In genomic region chr1:111989531-111990025, GRCh38 we compare ENCODE assay signal across 8 cellular contexts. TPM values are rescaled to one million over a fixed set of nuclear protein-coding genes. Genes with fewer than 3 reads are reported as not detected.
DNase-seq lines count a peak whose midpoint lies in the region; ATAC-seq and TF ChIP-seq lines count a peak whose summit lies in the region.

TSS of gene KCND3 (minus strand) at chr1:111989668.

- H3K9me3 ChIP-seq in right lobe of liver: no peaks in the 10 kb centered on the region

- CTCF ChIA-PET in GM10248 (lab: Yijun Ruan, JAX): no interaction called here

- DNase-seq in GM10248 (ENCODE audit: extremely low spot score) (peak; percentile 20), NCI-H526 (lab: John Stamatoyannopoulos, UW) (peak; percentile 20 to 83), coronary artery (ENCODE audit: low spot score) (no peak), right lobe of liver (peak; percentile 55 to 64 (median 62))
- peak; percentile 16 to 25 for DNase-seq in stimulated activated naive CD8-positive, alpha-beta T cell treated with anti-CD3 and anti-CD28 coated beads, Interleukin-15, amount 100 ng/mL, for 72 hours

- H3K27ac Mint-ChIP-seq in stimulated activated naive CD8-positive, alpha-beta T cell treated with anti-CD3 and anti-CD28 coated beads, Interleukin-15, amount 100 ng/mL, for 72 hours: no peak within 1 kb of the TSS

- POLR2A ChIA-PET in GM10248 (lab: Yijun Ruan, JAX): no interaction called here

- H3K27me3 ChIP-seq in right lobe of liver: no peaks in the 10 kb centered on the region

- no peaks in the 10 kb centered on the region for H3K9me3 Mint-ChIP-seq in stimulated activated naive CD8-positive, alpha-beta T cell treated with anti-CD3 and anti-CD28 coated beads, Interleukin-15, amount 100 ng/mL, for 72 hours

- peaks cover 12% of the 10 kb centered on the region for H3K4me1 Mint-ChIP-seq in stimulated activated naive CD8-positive, alpha-beta T cell treated with anti-CD3 and anti-CD28 coated beads, Interleukin-15, amount 100 ng/mL, for 72 hours

- H3K36me3 ChIP-seq in right lobe of liver: no peaks in the 10 kb centered on the region

- TF ChIP-seq CTCF in GM10248 (IDR thresholded peaks at IDR 0.05; ENCODE audit: control extremely low read depth, extremely low read depth, low read depth, missing control alignments) (no peak), coronary artery (IDR thresholded peaks at IDR 0.05) (no peak), right lobe of liver (IDR thresholded peaks at IDR 0.05) (no peak)

- no CpG with 5 or more reads among the region's 83 CpGs for WGBS in right lobe of liver (ENCODE audit: insufficient coverage, low coverage, low lambda C conversion rate, missing lambda C conversion rate)

- ATAC-seq in right lobe of liver (peak; percentile 2 to 34 (median 32)), GM18505 (IDR thresholded peaks at IDR 0.05; ENCODE audit: unreplicated experiment) (no peak), HG03159 (IDR thresholded peaks at IDR 0.05; ENCODE audit: unreplicated experiment) (no peak), GM18909 (IDR thresholded peaks at IDR 0.05; ENCODE audit: poor library complexity, unreplicated experiment) (no peak)
- peak; percentile 38 for ATAC-seq in stimulated activated naive CD8-positive, alpha-beta T cell treated with anti-CD3 and anti-CD28 coated beads, Interleukin-15, amount 100 ng/mL, for 72 hours

- peak within 1 kb of the TSS; percentile 86 for H3K4me3 ChIP-seq in coronary artery
- peak within 1 kb of the TSS; percentile 58 to 69 (median 64) for H3K4me3 ChIP-seq in right lobe of liver

- TF ChIP-seq POLR2A in right lobe of liver (IDR thresholded peaks at IDR 0.05): peak; percentile 16
- TF ChIP-seq POLR2A in GM18505 (IDR thresholded peaks at IDR 0.05; ENCODE audit: borderline replicate concordance, extremely low read depth, insufficient read depth, insufficient read length): no peak

- peaks cover 0 to 21% (median 7%) of the 10 kb centered on the region in 4 donors for H3K4me1 ChIP-seq in right lobe of liver

- H3K27me3 Mint-ChIP-seq in stimulated activated naive CD8-positive, alpha-beta T cell treated with anti-CD3 and anti-CD28 coated beads, Interleukin-15, amount 100 ng/mL, for 72 hours: peaks cover 91% of the 10 kb centered on the region

- intact Hi-C loops in right lobe of liver (cut with DNase I): no loop called here

- peak within 1 kb of the TSS; percentile 56 to 59 for H3K4me3 Mint-ChIP-seq in stimulated activated naive CD8-positive, alpha-beta T cell treated with anti-CD3 and anti-CD28 coated beads, Interleukin-15, amount 100 ng/mL, for 72 hours

- H3K27ac ChIP-seq in coronary artery (peak within 1 kb of the TSS; percentile 42 to 84), right lobe of liver (peak within 1 kb of the TSS; percentile 61 to 75 (median 67))

RNA-seq across cellular contexts. Expression of gene KCND3, which starts in this region (rescaled TPM):
- total RNA-seq in right lobe of liver: 10 to 100 TPM in 5 of 6 experiments, 1 to 10 TPM in 1; 8.1 to 25.5 (median 16.2) TPM

Comparison
In these comparisons a context has a peak if more than half of its experiments do, and no peak if none do; other contexts are left out.
1. ATAC-seq: peak in right lobe of liver (4 of 4) and stimulated activated naive CD8-positive, alpha-beta T cell treated with anti-CD3 and anti-CD28 coated beads, Interleukin-15, amount 100 ng/mL, for 72 hours (single experiment); none in GM18505 (single experiment), HG03159 (single experiment) and GM18909 (single experiment).